Comparison of ENCODE assay signal across 30 cellular contexts in genomic region chr17:68824707-68825106, GRCh38.
DNase-seq lines count a peak whose midpoint lies in the region; ATAC-seq, FAIRE-seq and TF ChIP-seq lines count a peak whose summit lies in the region.
"Had no signal": no experiment of that assay in that cellular context is flagged by ENCODE, and none has a peak within 500 bp of the region (broad histone marks: within the 10 kb centered on the region; RNA-seq: fewer than 3 reads in every experiment).

No MANE protein-coding gene starts in this region.

- TF ChIP-seq POLR2A in HepG2 (IDR thresholded peaks at IDR 0.05; ENCODE audit: insufficient read depth in 1 of 2, low read depth in 2 of 2, low read length in 2 of 2): no peak
- no peak for TF ChIP-seq POLR2A in right lobe of liver (IDR thresholded peaks at IDR 0.05)

- no peak overlapping the region for H3K4me3 ChIP-seq in HepG2 (replicated peaks in 1 of 3; ENCODE audit: insufficient read depth in 1 of 3, low read depth in 2 of 3, low read length in 3 of 3)
- no peak overlapping the region for H3K4me3 ChIP-seq in right lobe of liver
- H3K4me3 ChIP-seq: BLaER1, GM12878 had no signal

- no peak overlapping the region for H3K4me3 Mint-ChIP-seq in activated naive CD4-positive, alpha-beta T cell treated with anti-CD3 and anti-CD28 coated beads, Interleukin-2, amount 10 ng/mL, durations not matched to agents 7 days and 5 days
- H3K4me3 Mint-ChIP-seq: CD14-positive monocyte; CD4-positive, alpha-beta memory T cell; CD4-positive, CD25-positive, alpha-beta regulatory T cell; CD8-positive, alpha-beta memory T cell had no signal

- H3K36me3 ChIP-seq in HepG2 (replicated peaks in 1 of 2; ENCODE audit: control insufficient read depth in 1 of 2, insufficient read depth in 2 of 2, low read length in 2 of 2) (no peaks in the 10 kb centered on the region), right lobe of liver (no peaks in the 10 kb centered on the region)
- H3K36me3 ChIP-seq: BE2C, BLaER1 had no signal

- peaks cover 61% of the 10 kb centered on the region for H3K4me1 ChIP-seq in HepG2 (ENCODE audit: insufficient read depth, low read length)
- H3K4me1 ChIP-seq in right lobe of liver: peaks cover 0 to 45% (median 19%) of the 10 kb centered on the region in 4 donors
- H3K4me1 ChIP-seq: BE2C, BLaER1 had no signal

- H3K27ac Mint-ChIP-seq in activated naive CD4-positive, alpha-beta T cell treated with anti-CD3 and anti-CD28 coated beads, Interleukin-2, amount 10 ng/mL, durations not matched to agents 7 days and 5 days: no peak overlapping the region
- H3K27ac Mint-ChIP-seq: CD14-positive monocyte; CD4-positive, alpha-beta memory T cell; CD4-positive, CD25-positive, alpha-beta regulatory T cell; CD8-positive, alpha-beta memory T cell had no signal

- CTCF ChIA-PET in HepG2 (lab: Yijun Ruan, JAX; ENCODE audit: low intra/inter-chr PET ratio, low total read pairs): no interaction called here
- CTCF ChIA-PET in activated naive CD4-positive, alpha-beta T cell treated with anti-CD3 and anti-CD28 coated beads, Interleukin-2, amount 10 ng/mL, durations not matched to agents 7 days and 5 days (lab: Charles Lee): no interaction called here

- 73% methylated on average over 3 of the region's 3 CpGs for WGBS in HepG2 (ENCODE audit: low lambda C conversion rate)
- WGBS in right lobe of liver (ENCODE audit: insufficient coverage, low coverage, low lambda C conversion rate, missing lambda C conversion rate): 17% methylated on average over 3 of the region's 3 CpGs

- no peaks in the 10 kb centered on the region for H3K36me3 Mint-ChIP-seq in activated naive CD4-positive, alpha-beta T cell treated with anti-CD3 and anti-CD28 coated beads, Interleukin-2, amount 10 ng/mL, durations not matched to agents 7 days and 5 days
- H3K36me3 Mint-ChIP-seq: CD14-positive monocyte; CD4-positive, alpha-beta memory T cell; CD4-positive, CD25-positive, alpha-beta regulatory T cell; CD8-positive, alpha-beta memory T cell had no signal

- peaks cover 8% of the 10 kb centered on the region; the same call in 1 of the 2 replicates for H3K9me3 ChIP-seq in HepG2 (ENCODE audit: low read length)
- H3K9me3 ChIP-seq in right lobe of liver: no peaks in the 10 kb centered on the region
- H3K9me3 ChIP-seq: BE2C, BLaER1 had no signal

- H3K27me3 Mint-ChIP-seq in activated naive CD4-positive, alpha-beta T cell treated with anti-CD3 and anti-CD28 coated beads, Interleukin-2, amount 10 ng/mL, durations not matched to agents 7 days and 5 days: no peaks in the 10 kb centered on the region

- no peak for TF ChIP-seq RAD21 in HepG2 (CRISPR knock-in tag; IDR thresholded peaks at IDR 0.05)

- peak; percentile 12 for DNase-seq in amniotic epithelial cell (ENCODE audit: low read depth)
- DNase-seq in dermis microvascular lymphatic vessel endothelial cell (ENCODE audit: low read depth in 2 of 2): peak; percentile 55 to 66
- peak; percentile 71 for DNase-seq in HepG2 (ENCODE audit: low spot score)
- DNase-seq in right lobe of liver: peak in 1 of 3 donors; percentile 56
- no peak for DNase-seq in NCI-H1694 treated with DMSO at 0.1 percent for 48 hours (lab: John Stamatoyannopoulos, UW)
- no peak for DNase-seq in activated naive CD4-positive, alpha-beta T cell treated with anti-CD3 and anti-CD28 coated beads, Interleukin-2, amount 10 ng/mL, durations not matched to agents 7 days and 5 days
- DNase-seq: 8988T; ACHN; BE2C; C1 segment of cervical spinal cord; CD4-positive, alpha-beta memory T cell; CD4-positive, CD25-positive, alpha-beta regulatory T cell; CD8-positive, alpha-beta memory T cell; COR-L47; DMS 273 treated with DMSO at 0.1 percent for 48 hours; DMS153; DMS53; DMS79; DND-41; EL; GDM1 had no signal

- no peaks in the 10 kb centered on the region for H4K20me1 ChIP-seq in HepG2 (ENCODE audit: insufficient read depth, low read length)
- H4K20me1 ChIP-seq: BLaER1 had no signal

- H3K4me2 ChIP-seq in HepG2 (ENCODE audit: low read depth, low read length): no peak overlapping the region
- H3K4me2 ChIP-seq: BLaER1 had no signal

- peak overlapping the region; percentile 11 for H3K27ac ChIP-seq in HepG2 (ENCODE audit: extremely low read length, insufficient read depth, low read length)
- H3K27ac ChIP-seq in right lobe of liver: peak overlapping the region; percentile 62 to 82 (median 64)
- H3K27ac ChIP-seq: BLaER1 had no signal

- H3K27me3 ChIP-seq in HepG2 (ENCODE audit: control insufficient read depth in 1 of 2, insufficient read depth in 2 of 2, low read length in 2 of 2) (no peaks in the 10 kb centered on the region), right lobe of liver (no peaks in the 10 kb centered on the region)
- H3K27me3 ChIP-seq: BLaER1 had no signal

- TF ChIP-seq CTCF in HepG2 (CRISPR knock-in tag; IDR thresholded peaks at IDR 0.05): no peak
- TF ChIP-seq CTCF in right lobe of liver (IDR thresholded peaks at IDR 0.05): no peak

- no peak overlapping the region for H3K9ac ChIP-seq in HepG2 (ENCODE audit: insufficient read depth, low read depth, low read length)
- H3K9ac ChIP-seq: BLaER1 had no signal

- in situ Hi-C loops in HepG2 (cut with HindIII; ENCODE audit: extremely low pct_ligation_motif_present, low pct_unique_long_range_greater_than_20kb): no loop called here

- POLR2A ChIA-PET in HepG2 (lab: Yijun Ruan, JAX): no interaction called here

- TF ChIP-seq EP300 in HepG2 (IDR thresholded peaks at IDR 0.05; ENCODE audit: low read depth in 2 of 2, low read length in 2 of 2) (peak in 1 of 2 experiments; percentile 78; a peak in 2 of 4 replicates), HepG2 (CRISPR knock-in tag; IDR thresholded peaks at IDR 0.05; ENCODE audit: borderline replicate concordance) (no peak; the same call in 1 of the 2 replicates)

- H3K4me1 Mint-ChIP-seq in activated naive CD4-positive, alpha-beta T cell treated with anti-CD3 and anti-CD28 coated beads, Interleukin-2, amount 10 ng/mL, durations not matched to agents 7 days and 5 days: no peaks in the 10 kb centered on the region
- H3K4me1 Mint-ChIP-seq: CD4-positive, alpha-beta memory T cell; CD4-positive, CD25-positive, alpha-beta regulatory T cell; CD8-positive, alpha-beta memory T cell had no signal

- ATAC-seq in HepG2 (no peak), right lobe of liver (peak; percentile 28 to 58 (median 32)), GM19023 (IDR thresholded peaks at IDR 0.05; ENCODE audit: unreplicated experiment) (no peak), GM21367 (IDR thresholded peaks at IDR 0.05; ENCODE audit: unreplicated experiment) (no peak)
- ATAC-seq: GM12878 had no signal

- H3K79me2 ChIP-seq in HepG2 (ENCODE audit: insufficient read depth, low read length): no peaks in the 10 kb centered on the region

- intact Hi-C loops in HepG2 (cut with micrococcal nuclease; ENCODE audit: unreplicated experiment): no loop called here
- intact Hi-C loops in right lobe of liver (cut with DNase I): no loop called here

- no peak overlapping the region for H2AFZ ChIP-seq in HepG2 (ENCODE audit: low read length)

- FAIRE-seq in HepG2 (lab: Jason Lieb, UNC): no peak
- FAIRE-seq: A204.1, GM12878, GM12892, GM18507, GM19239 had no signal

- H3K9me3 Mint-ChIP-seq in activated naive CD4-positive, alpha-beta T cell treated with anti-CD3 and anti-CD28 coated beads, Interleukin-2, amount 10 ng/mL, durations not matched to agents 7 days and 5 days: no peaks in the 10 kb centered on the region
- H3K9me3 Mint-ChIP-seq: CD4-positive, alpha-beta memory T cell; CD8-positive, alpha-beta memory T cell had no signal

- BruUV-seq in HepG2 (replicated peaks; lab: Mats Ljungman, UMichigan): no TSS peak

TF ChIP-seq in HepG2, 621 proteins besides CTCF, POLR2A, EP300 and RAD21 (continues in another document):
- TF ChIP-seq HMG20A (CRISPR knock-in tag; IDR thresholded peaks at IDR 0.05; ENCODE audit: borderline replicate concordance): peak; percentile 91
- TF ChIP-seq RFX3 (CRISPR knock-in tag; IDR thresholded peaks at IDR 0.05): no peak
- TF ChIP-seq ZNF558 (CRISPR knock-in tag; IDR thresholded peaks at IDR 0.05; ENCODE audit: borderline replicate concordance): no peak
- no peak for TF ChIP-seq PRMT3 (CRISPR knock-in tag; IDR thresholded peaks at IDR 0.05; ENCODE audit: borderline replicate concordance, low read depth)
- TF ChIP-seq, protein P1, sequence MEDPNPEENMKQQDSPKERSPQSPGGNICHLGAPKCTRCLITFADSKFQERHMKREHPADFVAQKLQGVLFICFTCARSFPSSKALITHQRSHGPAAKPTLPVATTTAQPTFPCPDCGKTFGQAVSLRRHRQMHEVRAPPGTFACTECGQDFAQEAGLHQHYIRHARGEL (CRISPR knock-in tag; IDR thresholded peaks at IDR 0.05): no peak
- TF ChIP-seq, protein P2, sequence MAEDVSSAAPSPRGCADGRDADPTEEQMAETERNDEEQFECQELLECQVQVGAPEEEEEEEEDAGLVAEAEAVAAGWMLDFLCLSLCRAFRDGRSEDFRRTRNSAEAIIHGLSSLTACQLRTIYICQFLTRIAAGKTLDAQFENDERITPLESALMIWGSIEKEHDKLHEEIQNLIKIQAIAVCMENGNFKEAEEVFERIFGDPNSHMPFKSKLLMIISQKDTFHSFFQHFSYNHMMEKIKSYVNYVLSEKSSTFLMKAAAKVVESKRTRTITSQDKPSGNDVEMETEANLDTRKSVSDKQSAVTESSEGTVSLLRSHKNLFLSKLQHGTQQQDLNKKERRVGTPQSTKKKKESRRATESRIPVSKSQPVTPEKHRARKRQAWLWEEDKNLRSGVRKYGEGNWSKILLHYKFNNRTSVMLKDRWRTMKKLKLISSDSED (CRISPR knock-in tag; IDR thresholded peaks at IDR 0.05): no peak
- 0 out of 2 replicates have a peak, but pooled peaks have one; percentile 32 for TF ChIP-seq THAP11 (CRISPR knock-in tag; IDR thresholded peaks at IDR 0.05)
- TF ChIP-seq NR2F2 (IDR thresholded peaks at IDR 0.05; ENCODE audit: borderline replicate concordance, low read depth): peak; percentile 47; the same call in 1 of the 2 replicates
- TF ChIP-seq ARID3A (IDR thresholded peaks at IDR 0.05; ENCODE audit: low read depth, low read length): peak; percentile 52; the same call in 1 of the 2 replicates
- TF ChIP-seq MATR3 (CRISPR knock-in tag; IDR thresholded peaks at IDR 0.05): no peak
- peak; percentile 46; the same call in 1 of the 2 replicates for TF ChIP-seq ERF (CRISPR knock-in tag; IDR thresholded peaks at IDR 0.05)
- TF ChIP-seq HOXD1 (CRISPR knock-in tag; IDR thresholded peaks at IDR 0.05): 0 out of 2 replicates have a peak, but pooled peaks have one; percentile 24

Comparison
In these comparisons a context has a peak if more than half of its experiments do, and no peak if none do; other contexts are left out.
1. ATAC-seq: peak in right lobe of liver (4 of 4); none in HepG2 (single experiment), GM19023 (single experiment) and GM21367 (single experiment).
2. DNase-seq: peak in amniotic epithelial cell (single experiment), dermis microvascular lymphatic vessel endothelial cell (2 of 2) and HepG2 (single experiment); none in NCI-H1694 treated with DMSO at 0.1 percent for 48 hours (single experiment) and activated naive CD4-positive, alpha-beta T cell treated with anti-CD3 and anti-CD28 coated beads, Interleukin-2, amount 10 ng/mL, durations not matched to agents 7 days and 5 days (single experiment).